In the genomic region with DNA sequence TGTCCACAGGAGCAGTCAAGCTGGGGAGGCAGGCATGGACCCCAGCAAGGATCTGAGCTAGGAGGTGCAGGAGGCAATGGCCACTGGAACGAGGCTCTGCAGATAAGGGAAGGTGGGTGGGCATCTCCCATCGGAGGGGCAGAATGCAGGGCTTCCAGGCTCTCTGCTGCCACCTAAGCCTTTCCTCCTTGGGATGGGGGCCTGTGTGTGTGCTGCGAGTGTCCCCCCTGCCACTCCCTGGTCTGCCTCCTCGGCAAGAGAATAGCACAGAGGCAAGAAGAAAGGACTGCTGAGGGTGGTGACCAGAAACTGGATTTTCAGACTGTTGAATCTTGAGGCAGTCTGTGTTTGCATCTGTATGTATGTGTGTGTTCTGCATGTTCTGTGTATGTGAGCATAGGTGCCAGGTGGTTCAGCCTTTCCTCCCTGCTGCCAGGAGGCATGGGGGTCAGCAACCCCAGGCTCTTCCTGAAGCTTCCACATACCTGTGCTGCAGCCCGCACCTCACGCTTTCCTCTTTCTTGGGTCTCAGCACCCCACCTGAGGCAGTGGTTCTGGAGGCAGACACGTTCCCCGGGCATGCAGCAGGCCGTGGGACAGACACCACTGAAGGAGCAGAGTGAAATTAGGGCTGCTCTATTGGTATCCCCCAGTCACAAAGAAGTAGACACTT, we compare ENCODE assay signal across 20 cellular contexts.
A peak's percentile ranks its signal among the peaks of the same experiment; 100 is the strongest.
DNase-seq lines count a peak whose midpoint lies in the region; ATAC-seq and TF ChIP-seq lines count a peak whose summit lies in the region.
"Had no signal": no experiment of that assay in that cellular context is flagged by ENCODE, and none has a peak within 500 bp of the region (broad histone marks: within the 10 kb centered on the region; RNA-seq: fewer than 3 reads in every experiment).

No MANE protein-coding gene starts in this region.

- ATAC-seq in activated CD8-positive, alpha-beta memory T cell treated with anti-CD3 and anti-CD28 coated beads, Interleukin-2, amount 10 ng/mL, durations not matched to agents 7 days and 5 days: no peak
- ATAC-seq in stimulated activated effector memory CD8-positive, alpha-beta T cell treated with anti-CD3 and anti-CD28 coated beads, Interleukin-12 subunit alpha, Interleukin-12 subunit beta, amount 100 ng/mL, for 72 hours: no peak
- ATAC-seq in Right ventricle myocardium inferior: no peak

- intact Hi-C loops in stomach (cut with DNase I; ENCODE audit: low total_unique reads) (loop anchor here (10.0 kb wide), 1 partner anchor 71 kb away; no protein-coding TSS in a partner anchor), Right ventricle myocardium inferior (cut with DNase I) (no loop called here)

- no peaks in the 10 kb centered on the region for H3K9me3 ChIP-seq in WERI-Rb-1 (ENCODE audit: severe bottlenecking)
- H3K9me3 ChIP-seq in stomach: no peaks in the 10 kb centered on the region

- no peaks in the 10 kb centered on the region for H3K27me3 ChIP-seq in WERI-Rb-1 (ENCODE audit: insufficient read depth, low read depth, severe bottlenecking)
- H3K27me3 ChIP-seq in stomach: no peaks in the 10 kb centered on the region
- H3K27me3 ChIP-seq: BLaER1 treated with 17β-estradiol and CSF1 and Interleukin-3, amounts not matched to agents 10 nM and 100 nM had no signal

- WGBS in stomach, 5 donors: 82 to 89% (median 88%) methylated on average over 6 to 9 of the region's 9 CpGs

- no peak overlapping the region for H3K27ac ChIP-seq in WERI-Rb-1
- no peak overlapping the region for H3K27ac ChIP-seq in stomach
- H3K27ac ChIP-seq: BLaER1 treated with 17β-estradiol and CSF1 and Interleukin-3, amounts not matched to agents 10 nM and 100 nM; KMS-11 had no signal

- peaks cover 8% of the 10 kb centered on the region for H3K4me1 Mint-ChIP-seq in activated CD8-positive, alpha-beta memory T cell treated with anti-CD3 and anti-CD28 coated beads, Interleukin-2, amount 10 ng/mL, durations not matched to agents 7 days and 5 days
- H3K4me1 Mint-ChIP-seq in stimulated activated effector memory CD8-positive, alpha-beta T cell treated with anti-CD3 and anti-CD28 coated beads, Interleukin-12 subunit alpha, Interleukin-12 subunit beta, amount 100 ng/mL, for 72 hours: peaks cover 9% of the 10 kb centered on the region

- H3K27ac Mint-ChIP-seq in activated CD8-positive, alpha-beta memory T cell treated with anti-CD3 and anti-CD28 coated beads, Interleukin-2, amount 10 ng/mL, durations not matched to agents 7 days and 5 days: no peak overlapping the region
- peak overlapping the region; percentile 35 for H3K27ac Mint-ChIP-seq in stimulated activated effector memory CD8-positive, alpha-beta T cell treated with anti-CD3 and anti-CD28 coated beads, Interleukin-12 subunit alpha, Interleukin-12 subunit beta, amount 100 ng/mL, for 72 hours
- H3K27ac Mint-ChIP-seq: CD4-positive, alpha-beta T cell had no signal

- H3K27me3 Mint-ChIP-seq in activated CD8-positive, alpha-beta memory T cell treated with anti-CD3 and anti-CD28 coated beads, Interleukin-2, amount 10 ng/mL, durations not matched to agents 7 days and 5 days: no peaks in the 10 kb centered on the region
- H3K27me3 Mint-ChIP-seq: CD4-positive, alpha-beta T cell had no signal

- H3K9me3 Mint-ChIP-seq in activated CD8-positive, alpha-beta memory T cell treated with anti-CD3 and anti-CD28 coated beads, Interleukin-2, amount 10 ng/mL, durations not matched to agents 7 days and 5 days (ENCODE audit: low read depth): no peaks in the 10 kb centered on the region
- no peaks in the 10 kb centered on the region for H3K9me3 Mint-ChIP-seq in stimulated activated effector memory CD8-positive, alpha-beta T cell treated with anti-CD3 and anti-CD28 coated beads, Interleukin-12 subunit alpha, Interleukin-12 subunit beta, amount 100 ng/mL, for 72 hours
- H3K9me3 Mint-ChIP-seq: CD4-positive, alpha-beta T cell had no signal

- no peak overlapping the region for H3K4me3 Mint-ChIP-seq in activated CD8-positive, alpha-beta memory T cell treated with anti-CD3 and anti-CD28 coated beads, Interleukin-2, amount 10 ng/mL, durations not matched to agents 7 days and 5 days
- no peak overlapping the region for H3K4me3 Mint-ChIP-seq in stimulated activated effector memory CD8-positive, alpha-beta T cell treated with anti-CD3 and anti-CD28 coated beads, Interleukin-12 subunit alpha, Interleukin-12 subunit beta, amount 100 ng/mL, for 72 hours
- H3K4me3 Mint-ChIP-seq: CD4-positive, alpha-beta T cell had no signal

- TF ChIP-seq POLR2A in stomach (IDR thresholded peaks at IDR 0.05): no peak

- peaks cover 4 to 22% (median 13%) of the 10 kb centered on the region in 4 donors for H3K4me1 ChIP-seq in stomach

- TF ChIP-seq CTCF in WERI-Rb-1 (IDR thresholded peaks at IDR 0.05; ENCODE audit: low read depth, low read length) (0 out of 2 replicates have a peak, but pooled peaks have one; percentile 14), stomach (IDR thresholded peaks at IDR 0.05) (no peak)

- CTCF ChIA-PET in activated CD8-positive, alpha-beta memory T cell treated with anti-CD3 and anti-CD28 coated beads, Interleukin-2, amount 10 ng/mL, durations not matched to agents 7 days and 5 days (lab: Charles Lee): interaction anchor here (1.6 kb wide), 1 partner anchor 17 kb away, joined by 3 read pairs; no protein-coding TSS in a partner anchor

- peak; percentile 42 for DNase-seq in activated CD8-positive, alpha-beta memory T cell treated with anti-CD3 and anti-CD28 coated beads, Interleukin-2, amount 50 U/mL, for 48 hours
- DNase-seq in activated CD8-positive, alpha-beta memory T cell treated with anti-CD3 and anti-CD28 coated beads, Interleukin-2, amount 10 ng/mL, durations not matched to agents 7 days and 5 days: no peak
- DNase-seq in WERI-Rb-1 (no peak), islet precursor cell (peak; percentile 43), DMS79 (lab: John Stamatoyannopoulos, UW) (no peak), stomach (no peak), Right ventricle myocardium inferior (ENCODE audit: missing footprints) (no peak)
- no peak for DNase-seq in stimulated activated effector memory CD8-positive, alpha-beta T cell treated with anti-CD3 and anti-CD28 coated beads, Interleukin-12 subunit alpha, Interleukin-12 subunit beta, amount 100 ng/mL, for 72 hours (ENCODE audit: low spot score in 2 of 2)
- DNase-seq: AML-193; CD4-positive, alpha-beta T cell; NCI-H1048; NCI-H1417; NCI-H1694; NCI-H2029 treated with DMSO at 0.1 percent for 48 hours; NCI-H446 treated with DMSO at 0.1 percent for 48 hours; NCI-H526 treated with DMSO at 0.1 percent for 48 hours; RPMI8226; SHP77 treated with DMSO at 0.1 percent for 48 hours had no signal

- no peak overlapping the region for H3K4me3 ChIP-seq in WERI-Rb-1 (ENCODE audit: low read depth, low read length)
- no peak overlapping the region for H3K4me3 ChIP-seq in stomach
- H3K4me3 ChIP-seq: BLaER1 treated with 17β-estradiol and CSF1 and Interleukin-3, amounts not matched to agents 10 nM and 100 nM had no signal

- H3K36me3 ChIP-seq in WERI-Rb-1: no peaks in the 10 kb centered on the region
- peaks cover 54 to 82% (median 74%) of the 10 kb centered on the region in 4 donors for H3K36me3 ChIP-seq in stomach

- H3K36me3 Mint-ChIP-seq in activated CD8-positive, alpha-beta memory T cell treated with anti-CD3 and anti-CD28 coated beads, Interleukin-2, amount 10 ng/mL, durations not matched to agents 7 days and 5 days: peaks cover 4% of the 10 kb centered on the region
- peaks cover 89% of the 10 kb centered on the region for H3K36me3 Mint-ChIP-seq in stimulated activated effector memory CD8-positive, alpha-beta T cell treated with anti-CD3 and anti-CD28 coated beads, Interleukin-12 subunit alpha, Interleukin-12 subunit beta, amount 100 ng/mL, for 72 hours

- TF ChIP-seq EP300 in stomach (IDR thresholded peaks at IDR 0.05): no peak

Comparison
In these comparisons a context has a peak if more than half of its experiments do, and no peak if none do; other contexts are left out.
1. DNase-seq: peak in activated CD8-positive, alpha-beta memory T cell treated with anti-CD3 and anti-CD28 coated beads, Interleukin-2, amount 50 U/mL, for 48 hours (single experiment) and islet precursor cell (single experiment); none in activated CD8-positive, alpha-beta memory T cell treated with anti-CD3 and anti-CD28 coated beads, Interleukin-2, amount 10 ng/mL, durations not matched to agents 7 days and 5 days (single experiment), WERI-Rb-1 (single experiment), stimulated activated effector memory CD8-positive, alpha-beta T cell treated with anti-CD3 and anti-CD28 coated beads, Interleukin-12 subunit alpha, Interleukin-12 subunit beta, amount 100 ng/mL, for 72 hours (0 of 2), DMS79 (single experiment), stomach (single experiment) and Right ventricle myocardium inferior (single experiment).